In genomic region chr7:99918959-99919813, GRCh38 we compare ENCODE assay signal across 7 cellular contexts.
DNase-seq lines count a peak whose midpoint lies in the region; ATAC-seq and TF ChIP-seq lines count a peak whose summit lies in the region.

Gene TRIM4 (minus strand): TSS chr7:99919530. CDS start chr7:99919401, 129 bp downstream.

- DNase-seq in NCI-H1930 (lab: John Stamatoyannopoulos, UW) (peak; percentile 85 to 86), T-helper 9 cell (peak; percentile 78), astrocyte of the cerebellum (ENCODE audit: low read depth) (peak; percentile 57), hypothalamus (lab: John Stamatoyannopoulos, UW) (peak; percentile 34 to 95 (median 87)), skeletal muscle cell (ENCODE audit: low read depth) (peak; percentile 79)

- peak; percentile 90 for ATAC-seq in GM18505 (IDR thresholded peaks at IDR 0.05; ENCODE audit: unreplicated experiment)
- ATAC-seq in HG02943 (IDR thresholded peaks at IDR 0.05; ENCODE audit: low read depth, unreplicated experiment): peak; percentile 96

- H3K4me3 ChIP-seq in astrocyte of the cerebellum (ENCODE audit: low read depth, low read length): peak within 1 kb of the TSS; percentile 67
- H3K4me3 ChIP-seq in skeletal muscle cell (ENCODE audit: low read depth, low read length): peak within 1 kb of the TSS; percentile 80

- in situ Hi-C loops in astrocyte of the cerebellum (cut with HindIII; ENCODE audit: low sequenced_read_pairs): no loop called here

- TF ChIP-seq CTCF in astrocyte of the cerebellum (IDR thresholded peaks at IDR 0.05; ENCODE audit: low read depth, low read length, missing control alignments): peak; percentile 25

- peak; percentile 92 for TF ChIP-seq POLR2A in GM18505 (IDR thresholded peaks at IDR 0.05; ENCODE audit: borderline replicate concordance, extremely low read depth, insufficient read depth, insufficient read length)

Comparison
In these comparisons a context has a peak if more than half of its experiments do, and no peak if none do; other contexts are left out.
1. Peak in every context shown above with its lines: DNase-seq, ATAC-seq and H3K4me3 ChIP-seq.